Comparison of ENCODE assay signal across 1 cellular context in the genomic region with DNA sequence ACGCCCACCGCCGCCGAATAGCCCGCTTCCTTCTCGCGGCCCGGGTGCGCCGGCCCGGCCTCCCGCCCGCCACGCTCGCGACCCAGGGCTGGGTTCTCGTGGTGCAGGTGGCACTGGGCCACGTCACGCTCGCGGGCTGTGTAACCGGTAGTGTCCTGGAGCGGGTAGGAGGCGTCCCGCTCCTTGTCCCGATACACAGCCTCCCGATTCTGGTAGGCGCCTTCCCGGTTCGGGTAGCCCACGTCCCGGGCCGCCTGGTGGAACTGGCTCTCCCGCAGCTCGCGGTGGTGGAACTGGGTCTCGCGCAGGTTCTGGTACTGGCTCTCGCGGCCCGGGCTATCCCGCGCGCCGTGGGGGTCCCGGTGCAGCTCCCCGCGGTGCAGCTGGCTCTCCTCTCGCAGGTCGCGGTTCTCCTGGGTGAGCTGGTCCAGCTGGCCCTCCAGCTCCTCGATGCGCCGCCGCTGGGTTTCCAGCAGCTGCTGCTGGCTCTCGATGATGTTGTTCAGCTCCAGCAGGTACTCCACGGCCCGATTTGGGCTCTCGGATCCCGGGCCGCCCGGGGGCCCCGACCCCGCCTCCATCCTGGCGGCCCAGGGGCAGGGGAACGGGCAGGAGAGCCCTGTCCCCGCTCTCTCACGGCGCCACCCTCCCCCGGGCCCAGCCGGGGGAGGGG.
A peak's percentile ranks its signal among the peaks of the same experiment; 100 is the strongest.
TF ChIP-seq lines count a peak whose summit lies in the region.

No MANE protein-coding gene starts in this region.

TF ChIP-seq in HEK293, 187 proteins besides CTCF, POLR2A, EP300 and RAD21 (continued from another document and continues in another):
- TF ChIP-seq, protein P1, sequence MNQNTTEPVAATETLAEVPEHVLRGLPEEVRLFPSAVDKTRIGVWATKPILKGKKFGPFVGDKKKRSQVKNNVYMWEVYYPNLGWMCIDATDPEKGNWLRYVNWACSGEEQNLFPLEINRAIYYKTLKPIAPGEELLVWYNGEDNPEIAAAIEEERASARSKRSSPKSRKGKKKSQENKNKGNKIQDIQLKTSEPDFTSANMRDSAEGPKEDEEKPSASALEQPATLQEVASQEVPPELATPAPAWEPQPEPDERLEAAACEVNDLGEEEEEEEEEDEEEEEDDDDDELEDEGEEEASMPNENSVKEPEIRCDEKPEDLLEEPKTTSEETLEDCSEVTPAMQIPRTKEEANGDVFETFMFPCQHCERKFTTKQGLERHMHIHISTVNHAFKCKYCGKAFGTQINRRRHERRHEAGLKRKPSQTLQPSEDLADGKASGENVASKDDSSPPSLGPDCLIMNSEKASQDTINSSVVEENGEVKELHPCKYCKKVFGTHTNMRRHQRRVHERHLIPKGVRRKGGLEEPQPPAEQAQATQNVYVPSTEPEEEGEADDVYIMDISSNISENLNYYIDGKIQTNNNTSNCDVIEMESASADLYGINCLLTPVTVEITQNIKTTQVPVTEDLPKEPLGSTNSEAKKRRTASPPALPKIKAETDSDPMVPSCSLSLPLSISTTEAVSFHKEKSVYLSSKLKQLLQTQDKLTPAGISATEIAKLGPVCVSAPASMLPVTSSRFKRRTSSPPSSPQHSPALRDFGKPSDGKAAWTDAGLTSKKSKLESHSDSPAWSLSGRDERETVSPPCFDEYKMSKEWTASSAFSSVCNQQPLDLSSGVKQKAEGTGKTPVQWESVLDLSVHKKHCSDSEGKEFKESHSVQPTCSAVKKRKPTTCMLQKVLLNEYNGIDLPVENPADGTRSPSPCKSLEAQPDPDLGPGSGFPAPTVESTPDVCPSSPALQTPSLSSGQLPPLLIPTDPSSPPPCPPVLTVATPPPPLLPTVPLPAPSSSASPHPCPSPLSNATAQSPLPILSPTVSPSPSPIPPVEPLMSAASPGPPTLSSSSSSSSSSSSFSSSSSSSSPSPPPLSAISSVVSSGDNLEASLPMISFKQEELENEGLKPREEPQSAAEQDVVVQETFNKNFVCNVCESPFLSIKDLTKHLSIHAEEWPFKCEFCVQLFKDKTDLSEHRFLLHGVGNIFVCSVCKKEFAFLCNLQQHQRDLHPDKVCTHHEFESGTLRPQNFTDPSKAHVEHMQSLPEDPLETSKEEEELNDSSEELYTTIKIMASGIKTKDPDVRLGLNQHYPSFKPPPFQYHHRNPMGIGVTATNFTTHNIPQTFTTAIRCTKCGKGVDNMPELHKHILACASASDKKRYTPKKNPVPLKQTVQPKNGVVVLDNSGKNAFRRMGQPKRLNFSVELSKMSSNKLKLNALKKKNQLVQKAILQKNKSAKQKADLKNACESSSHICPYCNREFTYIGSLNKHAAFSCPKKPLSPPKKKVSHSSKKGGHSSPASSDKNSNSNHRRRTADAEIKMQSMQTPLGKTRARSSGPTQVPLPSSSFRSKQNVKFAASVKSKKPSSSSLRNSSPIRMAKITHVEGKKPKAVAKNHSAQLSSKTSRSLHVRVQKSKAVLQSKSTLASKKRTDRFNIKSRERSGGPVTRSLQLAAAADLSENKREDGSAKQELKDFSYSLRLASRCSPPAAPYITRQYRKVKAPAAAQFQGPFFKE (tag by site-specific recombination; IDR thresholded peaks at IDR 0.05; ENCODE audit: borderline replicate concordance), result no peak
- TF ChIP-seq ZNF114 (tag by site-specific recombination; IDR thresholded peaks at IDR 0.05) (no peak), ZNF311 (tag by site-specific recombination; IDR thresholded peaks at IDR 0.05; ENCODE audit: borderline replicate concordance) (no peak), YY1 (tag by site-specific recombination; IDR thresholded peaks at IDR 0.05) (no peak), ZNF140 (tag by site-specific recombination; IDR thresholded peaks at IDR 0.05) (no peak), ZNF571 (tag by site-specific recombination; IDR thresholded peaks at IDR 0.05) (no peak), ZNF548 (tag by site-specific recombination; IDR thresholded peaks at IDR 0.05) (no peak), ZNF23 (tag by site-specific recombination; IDR thresholded peaks at IDR 0.05; ENCODE audit: borderline replicate concordance) (no peak), SP2 (tag by site-specific recombination; IDR thresholded peaks at IDR 0.05) (no peak), IKZF3 (tag by site-specific recombination; IDR thresholded peaks at IDR 0.05) (no peak), ZNF266 (tag by site-specific recombination; IDR thresholded peaks at IDR 0.05; ENCODE audit: low read depth) (no peak), ZNF629 (tag by site-specific recombination; IDR thresholded peaks at IDR 0.05) (no peak), GLI4 (tag by site-specific recombination; IDR thresholded peaks at IDR 0.05) (no peak), FEZF1 (tag by site-specific recombination; IDR thresholded peaks at IDR 0.05) (no peak), ZNF394 (tag by site-specific recombination; IDR thresholded peaks at IDR 0.05; ENCODE audit: borderline replicate concordance) (no peak), ZBTB7A (tag by site-specific recombination; IDR thresholded peaks at IDR 0.05; ENCODE audit: low read depth) (no peak), ZNF202 (tag by site-specific recombination; IDR thresholded peaks at IDR 0.05; ENCODE audit: borderline replicate concordance) (no peak), KLF16 (tag by site-specific recombination; IDR thresholded peaks at IDR 0.05) (no peak), ZNF211 (tag by site-specific recombination; IDR thresholded peaks at IDR 0.05; ENCODE audit: low read depth) (no peak), ZNF664 (tag by site-specific recombination; IDR thresholded peaks at IDR 0.05) (no peak), RBAK (tag by site-specific recombination; IDR thresholded peaks at IDR 0.05) (no peak), KLF10 (tag by site-specific recombination; IDR thresholded peaks at IDR 0.05) (no peak), ZNF704 (tag by site-specific recombination; IDR thresholded peaks at IDR 0.05) (no peak), ZNF18 (tag by site-specific recombination; IDR thresholded peaks at IDR 0.05) (no peak), ZNF302 (tag by site-specific recombination; IDR thresholded peaks at IDR 0.05; ENCODE audit: low read depth) (no peak), ZNF621 (tag by site-specific recombination; IDR thresholded peaks at IDR 0.05) (no peak), ZNF560 (tag by site-specific recombination; IDR thresholded peaks at IDR 0.05; ENCODE audit: borderline replicate concordance) (no peak), KLF1 (tag by site-specific recombination; IDR thresholded peaks at IDR 0.05) (no peak), SALL2 (tag by site-specific recombination; IDR thresholded peaks at IDR 0.05; ENCODE audit: borderline replicate concordance) (no peak), KLF8 (tag by site-specific recombination; IDR thresholded peaks at IDR 0.05) (no peak), GLIS1 (tag by site-specific recombination; IDR thresholded peaks at IDR 0.05) (peak; percentile 83), TRIM28 (IDR thresholded peaks at IDR 0.05; ENCODE audit: borderline replicate concordance, low read length) (no peak), ZNF707 (tag by site-specific recombination; IDR thresholded peaks at IDR 0.05) (no peak), ZNF184 (tag by site-specific recombination; IDR thresholded peaks at IDR 0.05) (no peak), GLIS2 (tag by site-specific recombination; IDR thresholded peaks at IDR 0.05) (peak; percentile 84), ZSCAN23 (tag by site-specific recombination; IDR thresholded peaks at IDR 0.05) (no peak), SP7 (tag by site-specific recombination; IDR thresholded peaks at IDR 0.05) (no peak), ZNF133 (tag by site-specific recombination; IDR thresholded peaks at IDR 0.05) (no peak), ZFP69B (tag by site-specific recombination; IDR thresholded peaks at IDR 0.05) (no peak)
- TF ChIP-seq, protein P2, sequence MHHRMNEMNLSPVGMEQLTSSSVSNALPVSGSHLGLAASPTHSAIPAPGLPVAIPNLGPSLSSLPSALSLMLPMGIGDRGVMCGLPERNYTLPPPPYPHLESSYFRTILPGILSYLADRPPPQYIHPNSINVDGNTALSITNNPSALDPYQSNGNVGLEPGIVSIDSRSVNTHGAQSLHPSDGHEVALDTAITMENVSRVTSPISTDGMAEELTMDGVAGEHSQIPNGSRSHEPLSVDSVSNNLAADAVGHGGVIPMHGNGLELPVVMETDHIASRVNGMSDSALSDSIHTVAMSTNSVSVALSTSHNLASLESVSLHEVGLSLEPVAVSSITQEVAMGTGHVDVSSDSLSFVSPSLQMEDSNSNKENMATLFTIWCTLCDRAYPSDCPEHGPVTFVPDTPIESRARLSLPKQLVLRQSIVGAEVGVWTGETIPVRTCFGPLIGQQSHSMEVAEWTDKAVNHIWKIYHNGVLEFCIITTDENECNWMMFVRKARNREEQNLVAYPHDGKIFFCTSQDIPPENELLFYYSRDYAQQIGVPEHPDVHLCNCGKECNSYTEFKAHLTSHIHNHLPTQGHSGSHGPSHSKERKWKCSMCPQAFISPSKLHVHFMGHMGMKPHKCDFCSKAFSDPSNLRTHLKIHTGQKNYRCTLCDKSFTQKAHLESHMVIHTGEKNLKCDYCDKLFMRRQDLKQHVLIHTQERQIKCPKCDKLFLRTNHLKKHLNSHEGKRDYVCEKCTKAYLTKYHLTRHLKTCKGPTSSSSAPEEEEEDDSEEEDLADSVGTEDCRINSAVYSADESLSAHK (tag by site-specific recombination; IDR thresholded peaks at IDR 0.05), result no peak
- TF ChIP-seq, protein P3, sequence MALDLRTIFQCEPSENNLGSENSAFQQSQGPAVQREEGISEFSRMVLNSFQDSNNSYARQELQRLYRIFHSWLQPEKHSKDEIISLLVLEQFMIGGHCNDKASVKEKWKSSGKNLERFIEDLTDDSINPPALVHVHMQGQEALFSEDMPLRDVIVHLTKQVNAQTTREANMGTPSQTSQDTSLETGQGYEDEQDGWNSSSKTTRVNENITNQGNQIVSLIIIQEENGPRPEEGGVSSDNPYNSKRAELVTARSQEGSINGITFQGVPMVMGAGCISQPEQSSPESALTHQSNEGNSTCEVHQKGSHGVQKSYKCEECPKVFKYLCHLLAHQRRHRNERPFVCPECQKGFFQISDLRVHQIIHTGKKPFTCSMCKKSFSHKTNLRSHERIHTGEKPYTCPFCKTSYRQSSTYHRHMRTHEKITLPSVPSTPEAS (tag by site-specific recombination; IDR thresholded peaks at IDR 0.05), result no peak
- TF ChIP-seq, protein P4, sequence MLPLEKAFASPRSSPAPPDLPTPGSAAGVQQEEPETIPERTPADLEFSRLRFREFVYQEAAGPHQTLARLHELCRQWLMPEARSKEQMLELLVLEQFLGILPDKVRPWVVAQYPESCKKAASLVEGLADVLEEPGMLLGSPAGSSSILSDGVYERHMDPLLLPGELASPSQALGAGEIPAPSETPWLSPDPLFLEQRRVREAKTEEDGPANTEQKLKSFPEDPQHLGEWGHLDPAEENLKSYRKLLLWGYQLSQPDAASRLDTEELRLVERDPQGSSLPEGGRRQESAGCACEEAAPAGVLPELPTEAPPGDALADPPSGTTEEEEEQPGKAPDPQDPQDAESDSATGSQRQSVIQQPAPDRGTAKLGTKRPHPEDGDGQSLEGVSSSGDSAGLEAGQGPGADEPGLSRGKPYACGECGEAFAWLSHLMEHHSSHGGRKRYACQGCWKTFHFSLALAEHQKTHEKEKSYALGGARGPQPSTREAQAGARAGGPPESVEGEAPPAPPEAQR (tag by site-specific recombination; IDR thresholded peaks at IDR 0.05), result no peak
- TF ChIP-seq, protein P5, sequence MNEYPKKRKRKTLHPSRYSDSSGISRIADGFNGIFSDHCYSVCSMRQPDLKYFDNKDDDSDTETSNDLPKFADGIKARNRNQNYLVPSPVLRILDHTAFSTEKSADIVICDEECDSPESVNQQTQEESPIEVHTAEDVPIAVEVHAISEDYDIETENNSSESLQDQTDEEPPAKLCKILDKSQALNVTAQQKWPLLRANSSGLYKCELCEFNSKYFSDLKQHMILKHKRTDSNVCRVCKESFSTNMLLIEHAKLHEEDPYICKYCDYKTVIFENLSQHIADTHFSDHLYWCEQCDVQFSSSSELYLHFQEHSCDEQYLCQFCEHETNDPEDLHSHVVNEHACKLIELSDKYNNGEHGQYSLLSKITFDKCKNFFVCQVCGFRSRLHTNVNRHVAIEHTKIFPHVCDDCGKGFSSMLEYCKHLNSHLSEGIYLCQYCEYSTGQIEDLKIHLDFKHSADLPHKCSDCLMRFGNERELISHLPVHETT (tag by site-specific recombination; IDR thresholded peaks at IDR 0.05), result no peak
- TF ChIP-seq, protein P6, sequence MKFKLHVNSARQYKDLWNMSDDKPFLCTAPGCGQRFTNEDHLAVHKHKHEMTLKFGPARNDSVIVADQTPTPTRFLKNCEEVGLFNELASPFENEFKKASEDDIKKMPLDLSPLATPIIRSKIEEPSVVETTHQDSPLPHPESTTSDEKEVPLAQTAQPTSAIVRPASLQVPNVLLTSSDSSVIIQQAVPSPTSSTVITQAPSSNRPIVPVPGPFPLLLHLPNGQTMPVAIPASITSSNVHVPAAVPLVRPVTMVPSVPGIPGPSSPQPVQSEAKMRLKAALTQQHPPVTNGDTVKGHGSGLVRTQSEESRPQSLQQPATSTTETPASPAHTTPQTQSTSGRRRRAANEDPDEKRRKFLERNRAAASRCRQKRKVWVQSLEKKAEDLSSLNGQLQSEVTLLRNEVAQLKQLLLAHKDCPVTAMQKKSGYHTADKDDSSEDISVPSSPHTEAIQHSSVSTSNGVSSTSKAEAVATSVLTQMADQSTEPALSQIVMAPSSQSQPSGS (tag by site-specific recombination; IDR thresholded peaks at IDR 0.05; ENCODE audit: low read depth), result no peak
- TF ChIP-seq, protein P7, sequence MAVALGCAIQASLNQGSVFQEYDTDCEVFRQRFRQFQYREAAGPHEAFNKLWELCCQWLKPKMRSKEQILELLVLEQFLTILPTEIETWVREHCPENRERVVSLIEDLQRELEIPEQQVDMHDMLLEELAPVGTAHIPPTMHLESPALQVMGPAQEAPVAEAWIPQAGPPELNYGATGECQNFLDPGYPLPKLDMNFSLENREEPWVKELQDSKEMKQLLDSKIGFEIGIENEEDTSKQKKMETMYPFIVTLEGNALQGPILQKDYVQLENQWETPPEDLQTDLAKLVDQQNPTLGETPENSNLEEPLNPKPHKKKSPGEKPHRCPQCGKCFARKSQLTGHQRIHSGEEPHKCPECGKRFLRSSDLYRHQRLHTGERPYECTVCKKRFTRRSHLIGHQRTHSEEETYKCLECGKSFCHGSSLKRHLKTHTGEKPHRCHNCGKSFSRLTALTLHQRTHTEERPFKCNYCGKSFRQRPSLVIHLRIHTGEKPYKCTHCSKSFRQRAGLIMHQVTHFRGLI (tag by site-specific recombination; IDR thresholded peaks at IDR 0.05), result no peak
